ENCODE assay signal across 12 cellular contexts in genomic region chr2:41928593-41928992, GRCh38.
DNase-seq lines count a peak whose midpoint lies in the region; ATAC-seq and TF ChIP-seq lines count a peak whose summit lies in the region.
"Had no signal": no experiment of that assay in that cellular context is flagged by ENCODE, and none has a peak within 500 bp of the region (broad histone marks: within the 10 kb centered on the region; RNA-seq: fewer than 3 reads in every experiment).

No MANE protein-coding gene starts in this region.

- peaks cover 34% of the 10 kb centered on the region for H3K4me1 Mint-ChIP-seq in nephron progenitor cell

- H3K4me1 ChIP-seq in subcutaneous abdominal adipose tissue (ENCODE audit: control insufficient read depth in 5 of 5, insufficient read depth in 5 of 5, low read length in 5 of 5) (peaks cover 14 to 74% (median 55%) of the 10 kb centered on the region in 5 donors), right lobe of liver (no peaks in the 10 kb centered on the region)

- H3K9me3 ChIP-seq in subcutaneous abdominal adipose tissue (ENCODE audit: control insufficient read depth in 5 of 5, low read length in 5 of 5): peaks cover 0 to 4% (median 0%) of the 10 kb centered on the region in 5 donors
- H3K9me3 ChIP-seq in right lobe of liver: no peaks in the 10 kb centered on the region

- H3K27me3 ChIP-seq in subcutaneous abdominal adipose tissue (ENCODE audit: control insufficient read depth in 5 of 5, insufficient read depth in 4 of 5, low read length in 5 of 5): no peaks in the 10 kb centered on the region
- no peaks in the 10 kb centered on the region for H3K27me3 ChIP-seq in right lobe of liver

- peaks cover 100% of the 10 kb centered on the region for H3K27me3 Mint-ChIP-seq in nephron progenitor cell (ENCODE audit: low read depth, poor library complexity)

- no peak for ATAC-seq in right lobe of liver

- no peak for TF ChIP-seq CTCF in right lobe of liver (IDR thresholded peaks at IDR 0.05)
- no peak for TF ChIP-seq CTCF in nephron progenitor cell (IDR thresholded peaks at IDR 0.05)

- H3K9me3 Mint-ChIP-seq in nephron progenitor cell: peaks cover 17% of the 10 kb centered on the region

- H3K27ac Mint-ChIP-seq in nephron progenitor cell: no peak overlapping the region

- H3K36me3 Mint-ChIP-seq in nephron progenitor cell (ENCODE audit: low read depth): no peaks in the 10 kb centered on the region

- peak; percentile 87 for DNase-seq in HPDE6-E6E7 (ENCODE audit: extremely low spot score)
- DNase-seq in amniotic epithelial cell (ENCODE audit: low read depth): peak; percentile 88
- DNase-seq in iris pigment epithelial cell (ENCODE audit: low read depth): peak; percentile 87
- no peak for DNase-seq in right lobe of liver
- DNase-seq in nephron progenitor cell: no peak
- no peak for DNase-seq in mesenteric fat pad (ENCODE audit: low spot score)
- DNase-seq in NCI-H128 (lab: John Stamatoyannopoulos, UW; ENCODE audit: unreplicated experiment): no peak
- DNase-seq: glutamatergic neuron, NCI-H1417, NCI-H82, retina had no signal

- no peak overlapping the region for H3K4me3 Mint-ChIP-seq in nephron progenitor cell

- no peak for TF ChIP-seq POLR2A in right lobe of liver (IDR thresholded peaks at IDR 0.05)

- H3K27ac ChIP-seq in subcutaneous abdominal adipose tissue (ENCODE audit: low read depth, low read length) (peak overlapping the region; percentile 88), right lobe of liver (no peak overlapping the region)

- H3K9ac ChIP-seq in subcutaneous abdominal adipose tissue (ENCODE audit: low read length in 5 of 5): peak overlapping the region in 1 of 5 donors; percentile 63

- 87% methylated on average over 3 of the region's 8 CpGs for WGBS in right lobe of liver (ENCODE audit: insufficient coverage, low coverage, low lambda C conversion rate, missing lambda C conversion rate)

- intact Hi-C loops in right lobe of liver (cut with DNase I): no loop called here

- H3K36me3 ChIP-seq in subcutaneous abdominal adipose tissue (ENCODE audit: control insufficient read depth in 5 of 5, insufficient read depth in 5 of 5, low read length in 5 of 5) (no peaks in the 10 kb centered on the region), right lobe of liver (no peaks in the 10 kb centered on the region)

- H3K4me3 ChIP-seq in subcutaneous abdominal adipose tissue (ENCODE audit: low read depth in 1 of 5, low read length in 5 of 5) (no peak overlapping the region), right lobe of liver (no peak overlapping the region)

Comparison
In these comparisons a context has a peak if more than half of its experiments do, and no peak if none do; other contexts are left out.
1. DNase-seq: peak in HPDE6-E6E7 (single experiment), amniotic epithelial cell (single experiment) and iris pigment epithelial cell (single experiment); none in right lobe of liver (0 of 3), nephron progenitor cell (single experiment), mesenteric fat pad (single experiment) and NCI-H128 (single experiment).